1 cellular context compared by ENCODE assay signal in the genomic region with DNA sequence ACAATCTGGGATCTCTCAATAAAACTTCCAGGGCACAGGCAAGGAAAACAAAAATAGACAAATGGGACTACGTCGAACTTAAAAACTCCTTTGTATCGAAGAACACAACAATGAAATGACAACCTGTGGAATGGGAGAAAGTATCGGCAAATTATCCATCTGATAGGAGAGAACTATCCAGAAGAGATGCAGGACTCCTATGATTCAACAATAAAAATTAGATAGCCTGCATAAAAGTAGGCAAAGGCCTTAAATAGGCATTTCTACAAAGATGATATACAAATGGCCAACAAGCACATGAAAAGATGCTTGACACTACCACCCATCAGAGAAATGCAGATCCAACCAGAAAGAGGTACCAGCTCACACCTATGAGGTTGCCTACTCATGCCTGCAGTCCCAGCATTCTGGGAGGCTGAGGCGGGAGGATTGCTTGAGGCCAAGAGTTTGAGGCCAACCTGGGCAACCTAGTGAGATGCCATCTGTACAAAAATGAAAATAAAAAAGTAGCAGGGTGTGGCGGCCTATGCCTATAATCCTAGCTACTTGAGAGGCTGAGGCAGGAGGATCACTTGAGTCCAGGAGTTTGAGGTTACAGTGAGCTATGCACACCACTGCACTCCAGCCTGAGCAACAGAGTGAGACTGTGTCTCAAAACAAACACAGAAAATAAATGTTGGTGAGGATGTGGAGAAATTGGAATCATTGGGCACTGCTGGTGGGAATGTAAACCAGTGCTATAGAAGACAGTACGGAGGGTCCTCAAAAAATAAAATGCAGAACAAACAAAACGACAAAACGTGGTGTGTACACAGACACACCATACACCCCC.
TF ChIP-seq lines count a peak whose summit lies in the region.

No MANE protein-coding gene starts in this region.

TF ChIP-seq in SK-N-SH, 30 proteins besides CTCF, POLR2A, EP300 and RAD21 (continued from another document):
- TF ChIP-seq RXRA (IDR thresholded peaks at IDR 0.05; ENCODE audit: borderline replicate concordance, low read depth) (no peak), RFX5 (IDR thresholded peaks at IDR 0.05; ENCODE audit: low read length) (no peak), JUND (IDR thresholded peaks at IDR 0.05) (no peak), NRF1 (IDR thresholded peaks at IDR 0.05; ENCODE audit: low read depth, low read length) (no peak)
- TF ChIP-seq, protein P1, sequence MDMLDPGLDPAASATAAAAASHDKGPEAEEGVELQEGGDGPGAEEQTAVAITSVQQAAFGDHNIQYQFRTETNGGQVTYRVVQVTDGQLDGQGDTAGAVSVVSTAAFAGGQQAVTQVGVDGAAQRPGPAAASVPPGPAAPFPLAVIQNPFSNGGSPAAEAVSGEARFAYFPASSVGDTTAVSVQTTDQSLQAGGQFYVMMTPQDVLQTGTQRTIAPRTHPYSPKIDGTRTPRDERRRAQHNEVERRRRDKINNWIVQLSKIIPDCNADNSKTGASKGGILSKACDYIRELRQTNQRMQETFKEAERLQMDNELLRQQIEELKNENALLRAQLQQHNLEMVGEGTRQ (IDR thresholded peaks at IDR 0.05; ENCODE audit: borderline replicate concordance, low read depth, low read length) = no peak
TF ChIP-seq in SK-N-SH: peak in this region for 0.
